In the genomic region with DNA sequence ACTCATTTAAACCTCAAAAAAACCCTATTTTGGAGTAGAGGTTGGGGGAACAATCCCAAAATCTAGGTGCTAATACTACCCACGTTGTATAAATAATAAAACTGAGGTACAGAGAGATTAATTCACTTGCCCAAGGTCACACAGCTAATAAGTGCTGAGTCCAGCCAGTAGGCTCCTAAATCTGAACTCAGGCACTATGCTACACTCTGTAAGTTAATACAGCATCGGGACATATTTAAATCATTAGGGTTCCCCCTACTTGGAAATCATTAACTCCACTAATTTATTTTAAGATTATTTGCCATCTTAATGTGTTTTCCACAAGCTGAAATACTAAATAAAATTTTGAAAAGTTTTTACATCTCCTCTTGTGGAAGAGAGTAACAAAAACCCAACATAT, we compare ENCODE assay signal across 15 cellular contexts. TPM values are rescaled to one million over a fixed set of nuclear protein-coding genes. Genes with fewer than 3 reads are reported as not detected.
DNase-seq lines count a peak whose midpoint lies in the region; ATAC-seq and TF ChIP-seq lines count a peak whose summit lies in the region.
"Had no signal": no experiment of that assay in that cellular context is flagged by ENCODE, and none has a peak within 500 bp of the region (broad histone marks: within the 10 kb centered on the region; RNA-seq: fewer than 3 reads in every experiment).

No MANE protein-coding gene starts in this region.

- TF ChIP-seq CTCF in CD8-positive, alpha-beta T cell (IDR thresholded peaks at IDR 0.05) = no peak

- H3K9me3 Mint-ChIP-seq in CD8-positive, alpha-beta T cell = no peaks in the 10 kb centered on the region
- H3K9me3 Mint-ChIP-seq: T-helper 2 cell treated with Interferon-gamma antibody and Interleukin-4, amounts not matched to agents 5 μg/mL and 100 μg/mL, for 36 hours had no signal

- no peak overlapping the region for H3K4me3 Mint-ChIP-seq in CD8-positive, alpha-beta T cell
- H3K4me3 Mint-ChIP-seq: T-helper 2 cell treated with Interferon-gamma antibody and Interleukin-4, amounts not matched to agents 5 μg/mL and 100 μg/mL, for 36 hours had no signal

- intact Hi-C loops in CD8-positive, alpha-beta T cell (cut with DNase I, micrococcal nuclease) = no loop called here
- intact Hi-C loops in left cardiac atrium (cut with DNase I) = no loop called here

- peaks cover 24% of the 10 kb centered on the region for H3K36me3 Mint-ChIP-seq in CD8-positive, alpha-beta T cell

- CTCF ChIA-PET in CD8-positive, alpha-beta T cell (lab: Charles Lee) = interaction anchor here (1.4 kb wide), 1 partner anchor 35 kb away, joined by 4 read pairs; no protein-coding TSS in a partner anchor

- H3K27ac ChIP-seq in CD8-positive, alpha-beta T cell (ENCODE audit: low read depth, low read length) = no peak overlapping the region
- H3K27ac ChIP-seq in iPS-20b (ENCODE audit: low read length) = peak overlapping the region; percentile 19
- H3K27ac ChIP-seq: hepatocyte had no signal

- no peak for DNase-seq in CD8-positive, alpha-beta T cell
- DNase-seq in 8988T (no peak), left cardiac atrium (no peak)
- DNase-seq: activated CD4-positive, alpha-beta T cell treated with anti-CD3 and anti-CD28 coated beads for 1 hour; GOT3; KBM-7; NCI-H510A; stimulated activated CD4-positive, alpha-beta T cell treated with anti-CD3 and anti-CD28 coated beads, Interleukin-2, amount 100 ng/mL, for 24 hours had no signal

- H3K4me3 ChIP-seq in CD8-positive, alpha-beta T cell (ENCODE audit: low read depth, low read length) = no peak overlapping the region
- peak overlapping the region; percentile 50; the same call in 1 of the 2 replicates for H3K4me3 ChIP-seq in iPS-20b (ENCODE audit: low read length)
- H3K4me3 ChIP-seq: hepatocyte had no signal

- H3K27me3 ChIP-seq in CD8-positive, alpha-beta T cell (ENCODE audit: insufficient read depth, low read length) = no peaks in the 10 kb centered on the region
- H3K27me3 ChIP-seq in iPS-20b (ENCODE audit: insufficient read depth, low read length) = no peaks in the 10 kb centered on the region
- H3K27me3 ChIP-seq: hepatocyte had no signal

- no peaks in the 10 kb centered on the region for H3K9me3 ChIP-seq in CD8-positive, alpha-beta T cell (ENCODE audit: low read length)
- H3K9me3 ChIP-seq in iPS-20b (ENCODE audit: insufficient read depth, low read depth, low read length) = peaks cover 20% of the 10 kb centered on the region

- H3K4me1 ChIP-seq in CD8-positive, alpha-beta T cell (ENCODE audit: insufficient read depth, low read length) = peaks cover 98% of the 10 kb centered on the region
- H3K4me1 ChIP-seq in iPS-20b (ENCODE audit: insufficient read depth, low read length) = peaks cover 32% of the 10 kb centered on the region

- peak overlapping the region; percentile 54; the same call in 1 of the 2 replicates for H3K9ac ChIP-seq in iPS-20b (ENCODE audit: low read depth, low read length)

- POLR2A ChIA-PET in CD8-positive, alpha-beta T cell (lab: Charles Lee) = interaction anchor here (1.0 kb wide), 1 partner anchor 35 kb away, joined by 3 read pairs; no protein-coding TSS in a partner anchor

- ATAC-seq in CD8-positive, alpha-beta T cell = no peak
- peak; percentile 44 for ATAC-seq in GM21423 (IDR thresholded peaks at IDR 0.05; ENCODE audit: unreplicated experiment)
- peak; percentile 49 for ATAC-seq in HG03460 (IDR thresholded peaks at IDR 0.05; ENCODE audit: unreplicated experiment)
- ATAC-seq in GM21381 (IDR thresholded peaks at IDR 0.05; ENCODE audit: unreplicated experiment) = no peak
- ATAC-seq in GM19455 (IDR thresholded peaks at IDR 0.05; ENCODE audit: unreplicated experiment) = no peak
- no peak for ATAC-seq in left cardiac atrium

- peaks cover 96% of the 10 kb centered on the region for H3K4me1 Mint-ChIP-seq in CD8-positive, alpha-beta T cell (ENCODE audit: low read depth)

- H3K27me3 Mint-ChIP-seq in CD8-positive, alpha-beta T cell (ENCODE audit: low read depth) = no peaks in the 10 kb centered on the region

- H3K27ac Mint-ChIP-seq in CD8-positive, alpha-beta T cell = peak overlapping the region; percentile 90
- H3K27ac Mint-ChIP-seq: T-helper 2 cell treated with Interferon-gamma antibody and Interleukin-4, amounts not matched to agents 5 μg/mL and 100 μg/mL, for 36 hours had no signal

- H3K36me3 ChIP-seq in CD8-positive, alpha-beta T cell (ENCODE audit: insufficient read depth, low read length) = no peaks in the 10 kb centered on the region
- peaks cover 15% of the 10 kb centered on the region; the same call in 1 of the 2 replicates for H3K36me3 ChIP-seq in iPS-20b (ENCODE audit: insufficient read depth, low read depth, low read length)

RNA-seq across cellular contexts. Expression of gene PIP4K2A, which starts 24.2 kb away (rescaled TPM):
- total RNA-seq in CD8-positive, alpha-beta T cell = 10 to 100 TPM; 82.5 to 89.5 TPM
- 10 to 100 TPM; 21.1 to 24.5 TPM for total RNA-seq in left cardiac atrium

Comparison
In these comparisons a context has a peak if more than half of its experiments do, and no peak if none do; other contexts are left out.
1. ATAC-seq: peak in GM21423 (single experiment) and HG03460 (single experiment); none in CD8-positive, alpha-beta T cell (single experiment), GM21381 (single experiment), GM19455 (single experiment) and left cardiac atrium (0 of 2).